11 cellular contexts compared by ENCODE assay signal in the genomic region with DNA sequence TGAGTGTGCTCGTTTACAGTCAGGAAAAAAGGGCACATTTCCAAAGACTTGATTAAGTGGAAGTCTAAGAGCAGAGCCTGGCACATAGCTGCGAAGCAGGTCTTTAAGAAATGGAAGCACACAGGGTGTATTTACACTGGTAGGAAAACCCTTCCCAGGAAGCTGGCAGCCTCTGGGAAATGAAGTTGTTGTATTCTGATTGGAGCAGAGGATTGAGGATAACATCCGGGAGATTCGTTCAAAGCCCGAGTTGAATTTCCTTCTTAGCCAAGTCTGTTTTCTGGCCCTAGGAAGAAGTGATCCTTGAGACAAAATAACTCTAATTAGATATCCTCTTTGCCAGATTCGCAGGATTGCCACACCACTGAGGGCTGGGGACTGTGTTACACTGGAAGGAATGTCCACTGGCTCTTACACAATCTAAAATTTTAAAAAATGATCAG.
DNase-seq lines count a peak whose midpoint lies in the region; ATAC-seq and TF ChIP-seq lines count a peak whose summit lies in the region.
"Had no signal": no experiment of that assay in that cellular context is flagged by ENCODE, and none has a peak within 500 bp of the region (broad histone marks: within the 10 kb centered on the region; RNA-seq: fewer than 3 reads in every experiment).

No MANE protein-coding gene starts in this region.

- TF ChIP-seq POLR2A in esophagus squamous epithelium (IDR thresholded peaks at IDR 0.05), result no peak

- ATAC-seq in lower lobe of right lung (peak; percentile 93 to 96), thoracic aorta (ENCODE audit: insufficient number of reproducible peaks, low FRiP score, low read depth) (peak; percentile 88), GM18867 (IDR thresholded peaks at IDR 0.05; ENCODE audit: unreplicated experiment) (no peak), HG02759 (IDR thresholded peaks at IDR 0.05; ENCODE audit: unreplicated experiment) (no peak)
- no peak for ATAC-seq in stimulated activated effector memory CD8-positive, alpha-beta T cell treated with anti-CD3 and anti-CD28 coated beads, Interleukin-12 subunit alpha, Interleukin-12 subunit beta, amount 100 ng/mL, for 72 hours

- no peaks in the 10 kb centered on the region for H3K9me3 Mint-ChIP-seq in stimulated activated effector memory CD8-positive, alpha-beta T cell treated with anti-CD3 and anti-CD28 coated beads, Interleukin-12 subunit alpha, Interleukin-12 subunit beta, amount 100 ng/mL, for 72 hours
- H3K9me3 Mint-ChIP-seq: dendritic cell treated with granulocyte-macrophage colony-stimulating factor and Interleukin-4, amounts not matched to agents 40 ng/mL and 50 ng/mL, for 4 days; IgD-negative memory B cell had no signal

- H3K36me3 ChIP-seq in esophagus squamous epithelium (peaks cover 0 to 72% (median 4%) of the 10 kb centered on the region in 3 donors), lower lobe of right lung (peaks cover 16% of the 10 kb centered on the region), thoracic aorta (peaks cover 23% of the 10 kb centered on the region)

- DNase-seq in LHCN-M2 (ENCODE audit: low read depth), result peak; percentile 27
- no peak for DNase-seq in esophagus squamous epithelium (lab: John Stamatoyannopoulos, UW)
- DNase-seq in lower lobe of right lung, result no peak
- peak; percentile 13 for DNase-seq in thoracic aorta (ENCODE audit: low spot score)
- DNase-seq in activated CD4-positive, alpha-beta T cell treated with anti-CD3 and anti-CD28 coated beads for 1 hour, result no peak
- DNase-seq in stimulated activated effector memory CD8-positive, alpha-beta T cell treated with anti-CD3 and anti-CD28 coated beads, Interleukin-12 subunit alpha, Interleukin-12 subunit beta, amount 100 ng/mL, for 72 hours (ENCODE audit: low spot score in 2 of 2), result no peak
- DNase-seq: activated effector memory CD4-positive, alpha-beta T cell treated with anti-CD3 and anti-CD28 coated beads, Interleukin-2, amount 50 U/mL, for 16 hours had no signal

- TF ChIP-seq CTCF in esophagus squamous epithelium (IDR thresholded peaks at IDR 0.05) (no peak), lower lobe of right lung (IDR thresholded peaks at IDR 0.05) (no peak), thoracic aorta (IDR thresholded peaks at IDR 0.05) (no peak)

- 49 to 60% methylated on average over 6 of the region's 6 CpGs for WGBS in esophagus squamous epithelium, 2 donors

- intact Hi-C loops in esophagus squamous epithelium (cut with DNase I), result no loop called here
- intact Hi-C loops in lower lobe of right lung (cut with DNase I), result no loop called here

- H3K4me3 ChIP-seq in esophagus squamous epithelium, result peak overlapping the region in 1 of 4 donors; percentile 14
- H3K4me3 ChIP-seq in lower lobe of right lung, result peak overlapping the region; percentile 18
- H3K4me3 ChIP-seq in thoracic aorta, result peak overlapping the region; percentile 37

- no peaks in the 10 kb centered on the region for H3K36me3 Mint-ChIP-seq in stimulated activated effector memory CD8-positive, alpha-beta T cell treated with anti-CD3 and anti-CD28 coated beads, Interleukin-12 subunit alpha, Interleukin-12 subunit beta, amount 100 ng/mL, for 72 hours
- H3K36me3 Mint-ChIP-seq: IgD-negative memory B cell had no signal

- no peaks in the 10 kb centered on the region for H3K4me1 Mint-ChIP-seq in stimulated activated effector memory CD8-positive, alpha-beta T cell treated with anti-CD3 and anti-CD28 coated beads, Interleukin-12 subunit alpha, Interleukin-12 subunit beta, amount 100 ng/mL, for 72 hours
- H3K4me1 Mint-ChIP-seq: IgD-negative memory B cell had no signal

- H3K9me3 ChIP-seq in esophagus squamous epithelium (no peaks in the 10 kb centered on the region), lower lobe of right lung (no peaks in the 10 kb centered on the region), thoracic aorta (no peaks in the 10 kb centered on the region)

- H3K4me1 ChIP-seq in esophagus squamous epithelium, result peaks cover 0 to 13% (median 3%) of the 10 kb centered on the region in 3 donors
- peaks cover 20% of the 10 kb centered on the region for H3K4me1 ChIP-seq in lower lobe of right lung
- peaks cover 14 to 18% of the 10 kb centered on the region in 2 donors for H3K4me1 ChIP-seq in thoracic aorta (ENCODE audit: control insufficient read depth in 1 of 2, low read depth in 2 of 2)

- H3K27ac ChIP-seq in esophagus squamous epithelium, result peak overlapping the region; percentile 7 to 72 (median 52)
- peak overlapping the region; percentile 75 for H3K27ac ChIP-seq in lower lobe of right lung
- peak overlapping the region; percentile 65 to 77 for H3K27ac ChIP-seq in thoracic aorta

- no peak overlapping the region for H3K4me3 Mint-ChIP-seq in stimulated activated effector memory CD8-positive, alpha-beta T cell treated with anti-CD3 and anti-CD28 coated beads, Interleukin-12 subunit alpha, Interleukin-12 subunit beta, amount 100 ng/mL, for 72 hours
- H3K4me3 Mint-ChIP-seq: dendritic cell treated with granulocyte-macrophage colony-stimulating factor and Interleukin-4, amounts not matched to agents 40 ng/mL and 50 ng/mL, for 4 days had no signal

- H3K27ac Mint-ChIP-seq in stimulated activated effector memory CD8-positive, alpha-beta T cell treated with anti-CD3 and anti-CD28 coated beads, Interleukin-12 subunit alpha, Interleukin-12 subunit beta, amount 100 ng/mL, for 72 hours, result no peak overlapping the region
- H3K27ac Mint-ChIP-seq: dendritic cell treated with granulocyte-macrophage colony-stimulating factor and Interleukin-4, amounts not matched to agents 40 ng/mL and 50 ng/mL, for 4 days; IgD-negative memory B cell had no signal

- no peaks in the 10 kb centered on the region for H3K27me3 ChIP-seq in esophagus squamous epithelium
- no peaks in the 10 kb centered on the region for H3K27me3 ChIP-seq in lower lobe of right lung (ENCODE audit: low read depth)
- no peaks in the 10 kb centered on the region for H3K27me3 ChIP-seq in thoracic aorta (replicated peaks; ENCODE audit: insufficient read depth)

Comparison
In these comparisons a context has a peak if more than half of its experiments do, and no peak if none do; other contexts are left out.
1. DNase-seq: peak in LHCN-M2 (single experiment) and thoracic aorta (single experiment); none in esophagus squamous epithelium (single experiment), lower lobe of right lung (single experiment), activated CD4-positive, alpha-beta T cell treated with anti-CD3 and anti-CD28 coated beads for 1 hour (single experiment) and stimulated activated effector memory CD8-positive, alpha-beta T cell treated with anti-CD3 and anti-CD28 coated beads, Interleukin-12 subunit alpha, Interleukin-12 subunit beta, amount 100 ng/mL, for 72 hours (0 of 2).
2. ATAC-seq: peak in lower lobe of right lung (2 of 2) and thoracic aorta (single experiment); none in GM18867 (single experiment), stimulated activated effector memory CD8-positive, alpha-beta T cell treated with anti-CD3 and anti-CD28 coated beads, Interleukin-12 subunit alpha, Interleukin-12 subunit beta, amount 100 ng/mL, for 72 hours (single experiment) and HG02759 (single experiment).
3. Peak in every context shown above with its lines, with median percentiles within 50 percentile points of each other: H3K27ac ChIP-seq.